In genomic region chr10:97132273-97132672, GRCh38 we compare ENCODE assay signal across 13 cellular contexts. TPM values are rescaled to one million over a fixed set of nuclear protein-coding genes. Genes with fewer than 3 reads are reported as not detected.
A peak's percentile ranks its signal among the peaks of the same experiment; 100 is the strongest.
DNase-seq lines count a peak whose midpoint lies in the region; TF ChIP-seq lines count a peak whose summit lies in the region.
"Had no signal": no experiment of that assay in that cellular context is flagged by ENCODE, and none has a peak within 500 bp of the region (broad histone marks: within the 10 kb centered on the region; RNA-seq: fewer than 3 reads in every experiment).

No MANE protein-coding gene starts in this region.

- H3K36me3 Mint-ChIP-seq in nephron progenitor cell (ENCODE audit: low read depth), result no peaks in the 10 kb centered on the region
- H3K36me3 Mint-ChIP-seq in progenitor cell of endocrine pancreas (ENCODE audit: insufficient read depth), result no peaks in the 10 kb centered on the region

- H3K9me3 ChIP-seq in BLaER1 (no peaks in the 10 kb centered on the region), HEK293 (ENCODE audit: control insufficient read depth, insufficient read depth, low read depth, low read length) (no peaks in the 10 kb centered on the region)
- H3K9me3 ChIP-seq: Caco-2, HAP-1 had no signal

- TF ChIP-seq CTCF in HEK293 (tag by site-specific recombination; IDR thresholded peaks at IDR 0.05) (no peak), nephron progenitor cell (IDR thresholded peaks at IDR 0.05) (no peak), progenitor cell of endocrine pancreas (IDR thresholded peaks at IDR 0.05; ENCODE audit: unreplicated experiment) (no peak)

- no peaks in the 10 kb centered on the region for H3K9me3 Mint-ChIP-seq in nephron progenitor cell
- no peaks in the 10 kb centered on the region for H3K9me3 Mint-ChIP-seq in progenitor cell of endocrine pancreas (ENCODE audit: low read depth)
- H3K9me3 Mint-ChIP-seq: CD4-positive, alpha-beta T cell had no signal

- H3K4me1 Mint-ChIP-seq in nephron progenitor cell, result peaks cover 72% of the 10 kb centered on the region
- peaks cover 22% of the 10 kb centered on the region for H3K4me1 Mint-ChIP-seq in progenitor cell of endocrine pancreas (ENCODE audit: low read depth)
- H3K4me1 Mint-ChIP-seq: B cell had no signal

- H3K27me3 Mint-ChIP-seq in nephron progenitor cell (ENCODE audit: low read depth, poor library complexity) (peaks cover 12% of the 10 kb centered on the region), progenitor cell of endocrine pancreas (no peaks in the 10 kb centered on the region)
- H3K27me3 Mint-ChIP-seq: CD4-positive, alpha-beta T cell had no signal

- H3K9ac ChIP-seq in BLaER1, result no peak overlapping the region
- H3K9ac ChIP-seq: GM23248 had no signal

- DNase-seq in nephron progenitor cell (no peak), progenitor cell of endocrine pancreas (ENCODE audit: low spot score, unreplicated experiment) (no peak), activated gamma-delta T cell (lab: John Stamatoyannopoulos, UW) (no peak)
- no peak for DNase-seq in activated CD4-positive, alpha-beta T cell treated with anti-CD3 and anti-CD28 coated beads, Interleukin-2, amount 50 U/mL, for 4 hours
- DNase-seq: Caco-2; CD4-positive, alpha-beta T cell had no signal

- H3K4me1 ChIP-seq in BLaER1 (peaks cover 94% of the 10 kb centered on the region), HEK293 (ENCODE audit: control insufficient read depth, insufficient read depth, low read length) (no peaks in the 10 kb centered on the region)
- H3K4me1 ChIP-seq: Caco-2, HAP-1 had no signal

- H3K36me3 ChIP-seq in BLaER1, result no peaks in the 10 kb centered on the region
- no peaks in the 10 kb centered on the region for H3K36me3 ChIP-seq in HEK293 (ENCODE audit: control insufficient read depth in 2 of 2, insufficient read depth in 1 of 2, low read length in 2 of 2)
- H3K36me3 ChIP-seq: HAP-1 had no signal

- POLR2A ChIA-PET in HEK293 (lab: Yijun Ruan, JAX), result no interaction called here

- H3K4me3 Mint-ChIP-seq in nephron progenitor cell, result no peak overlapping the region
- H3K4me3 Mint-ChIP-seq in progenitor cell of endocrine pancreas (ENCODE audit: low read depth), result no peak overlapping the region
- H3K4me3 Mint-ChIP-seq: B cell; CD4-positive, alpha-beta T cell had no signal

- H3K27ac ChIP-seq in BLaER1 (peak overlapping the region; percentile 59; the same call in 1 of the 2 replicates), HEK293 (ENCODE audit: extremely low read depth, low read depth, low read length) (no peak overlapping the region)
- H3K27ac ChIP-seq: C4-2B, GM23248 had no signal

- no peaks in the 10 kb centered on the region for H3K27me3 ChIP-seq in BLaER1

- peak overlapping the region; percentile 68 for H3K27ac Mint-ChIP-seq in nephron progenitor cell
- peak overlapping the region; percentile 62 for H3K27ac Mint-ChIP-seq in progenitor cell of endocrine pancreas
- H3K27ac Mint-ChIP-seq: B cell; CD4-positive, alpha-beta T cell had no signal

- H3K4me3 ChIP-seq in BLaER1 (0 out of 2 replicates have a peak overlapping the region, but pooled peaks have one; percentile 29), HEK293 (ENCODE audit: low read depth, low read length) (no peak overlapping the region)
- H3K4me3 ChIP-seq: GM23248, HAP-1 had no signal

- 0 out of 2 replicates have a peak, but pooled peaks cover 14% of the 10 kb centered on the region for H4K20me1 ChIP-seq in BLaER1

- peak overlapping the region; percentile 91 for H3K4me2 ChIP-seq in BLaER1

- CTCF ChIA-PET in HEK293 (lab: Yijun Ruan, JAX), result interaction anchor here (0.6 kb wide), 1 partner anchor 15 kb away, joined by 3 read pairs; no protein-coding TSS in a partner anchor

TF ChIP-seq in HEK293, 187 proteins besides CTCF, POLR2A, EP300 and RAD21:
- TF ChIP-seq ZBTB44 (tag by site-specific recombination; IDR thresholded peaks at IDR 0.05), result no peak
- no peak for TF ChIP-seq ZNF157 (tag by site-specific recombination; IDR thresholded peaks at IDR 0.05)
- peak; percentile 79; the same call in 1 of the 2 replicates for TF ChIP-seq SCRT1 (tag by site-specific recombination; IDR thresholded peaks at IDR 0.05; ENCODE audit: borderline replicate concordance)
- TF ChIP-seq SCRT2 (tag by site-specific recombination; IDR thresholded peaks at IDR 0.05), result peak; percentile 87
- no peak for TF ChIP-seq ZNF664 (tag by site-specific recombination; IDR thresholded peaks at IDR 0.05)

RNA-seq across cellular contexts. Expression of gene SLIT1, which starts 53.5 kb away (rescaled TPM):
- 23.8 and 25.5 TPM in 2 replicates for total RNA-seq in progenitor cell of endocrine pancreas
- total RNA-seq: A172, GM23248 had no signal
